Comparison of ENCODE assay signal across 1 cellular context in genomic region chr5:69492391-69493234, GRCh38.
A peak's percentile ranks its signal among the peaks of the same experiment; 100 is the strongest.
TF ChIP-seq lines count a peak whose summit lies in the region.

A gene with protein sequence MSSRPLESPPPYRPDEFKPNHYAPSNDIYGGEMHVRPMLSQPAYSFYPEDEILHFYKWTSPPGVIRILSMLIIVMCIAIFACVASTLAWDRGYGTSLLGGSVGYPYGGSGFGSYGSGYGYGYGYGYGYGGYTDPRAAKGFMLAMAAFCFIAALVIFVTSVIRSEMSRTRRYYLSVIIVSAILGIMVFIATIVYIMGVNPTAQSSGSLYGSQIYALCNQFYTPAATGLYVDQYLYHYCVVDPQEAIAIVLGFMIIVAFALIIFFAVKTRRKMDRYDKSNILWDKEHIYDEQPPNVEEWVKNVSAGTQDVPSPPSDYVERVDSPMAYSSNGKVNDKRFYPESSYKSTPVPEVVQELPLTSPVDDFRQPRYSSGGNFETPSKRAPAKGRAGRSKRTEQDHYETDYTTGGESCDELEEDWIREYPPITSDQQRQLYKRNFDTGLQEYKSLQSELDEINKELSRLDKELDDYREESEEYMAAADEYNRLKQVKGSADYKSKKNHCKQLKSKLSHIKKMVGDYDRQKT (plus strand): TSS chr5:69492790. CDS start chr5:69504245, 11,455 bp downstream.

TF ChIP-seq in HepG2, 621 proteins besides CTCF, POLR2A, EP300 and RAD21 (continued from another document and continues in another):
- TF ChIP-seq, protein P1, sequence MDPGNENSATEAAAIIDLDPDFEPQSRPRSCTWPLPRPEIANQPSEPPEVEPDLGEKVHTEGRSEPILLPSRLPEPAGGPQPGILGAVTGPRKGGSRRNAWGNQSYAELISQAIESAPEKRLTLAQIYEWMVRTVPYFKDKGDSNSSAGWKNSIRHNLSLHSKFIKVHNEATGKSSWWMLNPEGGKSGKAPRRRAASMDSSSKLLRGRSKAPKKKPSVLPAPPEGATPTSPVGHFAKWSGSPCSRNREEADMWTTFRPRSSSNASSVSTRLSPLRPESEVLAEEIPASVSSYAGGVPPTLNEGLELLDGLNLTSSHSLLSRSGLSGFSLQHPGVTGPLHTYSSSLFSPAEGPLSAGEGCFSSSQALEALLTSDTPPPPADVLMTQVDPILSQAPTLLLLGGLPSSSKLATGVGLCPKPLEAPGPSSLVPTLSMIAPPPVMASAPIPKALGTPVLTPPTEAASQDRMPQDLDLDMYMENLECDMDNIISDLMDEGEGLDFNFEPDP (CRISPR knock-in tag; conservative IDR thresholded peaks at IDR 0.05) = no peak
- TF ChIP-seq FOSL2 (CRISPR knock-in tag; IDR thresholded peaks at IDR 0.05) = 0 out of 2 replicates have a peak, but pooled peaks have one; percentile 23
- TF ChIP-seq ZNF629 (CRISPR knock-in tag; conservative IDR thresholded peaks at IDR 0.05) = no peak
- TF ChIP-seq KLF15 (CRISPR knock-in tag; IDR thresholded peaks at IDR 0.05; ENCODE audit: borderline replicate concordance) = 0 out of 2 replicates have a peak, but pooled peaks have one; percentile 60
- TF ChIP-seq ZNF44 (CRISPR knock-in tag; IDR thresholded peaks at IDR 0.05) = 0 out of 2 replicates have a peak, but pooled peaks have one; percentile 66
- TF ChIP-seq SMARCC2 (IDR thresholded peaks at IDR 0.05) = no peak
- peak; percentile 94 for TF ChIP-seq ZNF747 (CRISPR knock-in tag; IDR thresholded peaks at IDR 0.05; ENCODE audit: borderline replicate concordance)
- TF ChIP-seq TAF1 (CRISPR knock-in tag; IDR thresholded peaks at IDR 0.05) = peak; percentile 76
- peak; percentile 55; the same call in 1 of the 2 replicates for TF ChIP-seq ZSCAN21 (CRISPR knock-in tag; IDR thresholded peaks at IDR 0.05; ENCODE audit: borderline replicate concordance)
- TF ChIP-seq ZNF777 (CRISPR knock-in tag; IDR thresholded peaks at IDR 0.05) = peak; percentile 25; the same call in 1 of the 2 replicates
- no peak for TF ChIP-seq ZZZ3 (CRISPR knock-in tag; IDR thresholded peaks at IDR 0.05; ENCODE audit: borderline replicate concordance)
- TF ChIP-seq THAP9 (CRISPR knock-in tag; IDR thresholded peaks at IDR 0.05; ENCODE audit: borderline replicate concordance) = no peak; the same call in 1 of the 2 replicates
- no peak for TF ChIP-seq ARNT (IDR thresholded peaks at IDR 0.05)
- TF ChIP-seq TCF12 (IDR thresholded peaks at IDR 0.05) = no peak
- peak; percentile 81 for TF ChIP-seq TCF12 (CRISPR knock-in tag; IDR thresholded peaks at IDR 0.05)
- TF ChIP-seq JUN (CRISPR knock-in tag; IDR thresholded peaks at IDR 0.05) = 0 out of 2 replicates have a peak, but pooled peaks have one; percentile 35
- TF ChIP-seq, protein P2, sequence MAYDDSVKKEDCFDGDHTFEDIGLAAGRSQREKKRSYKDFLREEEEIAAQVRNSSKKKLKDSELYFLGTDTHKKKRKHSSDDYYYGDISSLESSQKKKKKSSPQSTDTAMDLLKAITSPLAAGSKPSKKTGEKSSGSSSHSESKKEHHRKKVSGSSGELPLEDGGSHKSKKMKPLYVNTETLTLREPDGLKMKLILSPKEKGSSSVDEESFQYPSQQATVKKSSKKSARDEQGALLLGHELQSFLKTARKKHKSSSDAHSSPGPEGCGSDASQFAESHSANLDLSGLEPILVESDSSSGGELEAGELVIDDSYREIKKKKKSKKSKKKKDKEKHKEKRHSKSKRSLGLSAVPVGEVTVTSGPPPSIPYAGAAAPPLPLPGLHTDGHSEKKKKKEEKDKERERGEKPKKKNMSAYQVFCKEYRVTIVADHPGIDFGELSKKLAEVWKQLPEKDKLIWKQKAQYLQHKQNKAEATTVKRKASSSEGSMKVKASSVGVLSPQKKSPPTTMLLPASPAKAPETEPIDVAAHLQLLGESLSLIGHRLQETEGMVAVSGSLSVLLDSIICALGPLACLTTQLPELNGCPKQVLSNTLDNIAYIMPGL (CRISPR knock-in tag; IDR thresholded peaks at IDR 0.05; ENCODE audit: borderline replicate concordance in 1 of 2, low read depth in 1 of 2) = peak; percentile 87 to 96
- TF ChIP-seq, protein P3, sequence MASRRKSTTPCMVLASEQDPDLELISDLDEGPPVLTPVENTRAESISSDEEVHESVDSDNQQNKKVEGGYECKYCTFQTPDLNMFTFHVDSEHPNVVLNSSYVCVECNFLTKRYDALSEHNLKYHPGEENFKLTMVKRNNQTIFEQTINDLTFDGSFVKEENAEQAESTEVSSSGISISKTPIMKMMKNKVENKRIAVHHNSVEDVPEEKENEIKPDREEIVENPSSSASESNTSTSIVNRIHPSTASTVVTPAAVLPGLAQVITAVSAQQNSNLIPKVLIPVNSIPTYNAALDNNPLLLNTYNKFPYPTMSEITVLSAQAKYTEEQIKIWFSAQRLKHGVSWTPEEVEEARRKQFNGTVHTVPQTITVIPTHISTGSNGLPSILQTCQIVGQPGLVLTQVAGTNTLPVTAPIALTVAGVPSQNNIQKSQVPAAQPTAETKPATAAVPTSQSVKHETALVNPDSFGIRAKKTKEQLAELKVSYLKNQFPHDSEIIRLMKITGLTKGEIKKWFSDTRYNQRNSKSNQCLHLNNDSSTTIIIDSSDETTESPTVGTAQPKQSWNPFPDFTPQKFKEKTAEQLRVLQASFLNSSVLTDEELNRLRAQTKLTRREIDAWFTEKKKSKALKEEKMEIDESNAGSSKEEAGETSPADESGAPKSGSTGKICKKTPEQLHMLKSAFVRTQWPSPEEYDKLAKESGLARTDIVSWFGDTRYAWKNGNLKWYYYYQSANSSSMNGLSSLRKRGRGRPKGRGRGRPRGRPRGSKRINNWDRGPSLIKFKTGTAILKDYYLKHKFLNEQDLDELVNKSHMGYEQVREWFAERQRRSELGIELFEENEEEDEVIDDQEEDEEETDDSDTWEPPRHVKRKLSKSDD (CRISPR knock-in tag; IDR thresholded peaks at IDR 0.05; ENCODE audit: low read depth) = 0 out of 2 replicates have a peak, but pooled peaks have one; percentile 18
- TF ChIP-seq SALL2 (CRISPR knock-in tag; IDR thresholded peaks at IDR 0.05) = peak; percentile 84; the same call in 1 of the 2 replicates
- TF ChIP-seq NONO (IDR thresholded peaks at IDR 0.05) = no peak
- TF ChIP-seq NONO (CRISPR knock-in tag; conservative IDR thresholded peaks at IDR 0.05) = peak; percentile 89
- TF ChIP-seq MEIS1 (CRISPR knock-in tag; IDR thresholded peaks at IDR 0.05; ENCODE audit: borderline replicate concordance) = peak; percentile 66; the same call in 1 of the 2 replicates
- TF ChIP-seq TOE1 (CRISPR knock-in tag; IDR thresholded peaks at IDR 0.05) = no peak; the same call in none of the 2 replicates
- TF ChIP-seq POGZ (CRISPR knock-in tag; IDR thresholded peaks at IDR 0.05) = peak; percentile 81; the same call in 1 of the 2 replicates
- peak; percentile 69; the same call in 1 of the 2 replicates for TF ChIP-seq ZBTB1 (CRISPR knock-in tag; IDR thresholded peaks at IDR 0.05; ENCODE audit: borderline replicate concordance)
- TF ChIP-seq KMT2A (CRISPR knock-in tag; IDR thresholded peaks at IDR 0.05) = no peak; the same call in 1 of the 2 replicates
- TF ChIP-seq, protein P4, sequence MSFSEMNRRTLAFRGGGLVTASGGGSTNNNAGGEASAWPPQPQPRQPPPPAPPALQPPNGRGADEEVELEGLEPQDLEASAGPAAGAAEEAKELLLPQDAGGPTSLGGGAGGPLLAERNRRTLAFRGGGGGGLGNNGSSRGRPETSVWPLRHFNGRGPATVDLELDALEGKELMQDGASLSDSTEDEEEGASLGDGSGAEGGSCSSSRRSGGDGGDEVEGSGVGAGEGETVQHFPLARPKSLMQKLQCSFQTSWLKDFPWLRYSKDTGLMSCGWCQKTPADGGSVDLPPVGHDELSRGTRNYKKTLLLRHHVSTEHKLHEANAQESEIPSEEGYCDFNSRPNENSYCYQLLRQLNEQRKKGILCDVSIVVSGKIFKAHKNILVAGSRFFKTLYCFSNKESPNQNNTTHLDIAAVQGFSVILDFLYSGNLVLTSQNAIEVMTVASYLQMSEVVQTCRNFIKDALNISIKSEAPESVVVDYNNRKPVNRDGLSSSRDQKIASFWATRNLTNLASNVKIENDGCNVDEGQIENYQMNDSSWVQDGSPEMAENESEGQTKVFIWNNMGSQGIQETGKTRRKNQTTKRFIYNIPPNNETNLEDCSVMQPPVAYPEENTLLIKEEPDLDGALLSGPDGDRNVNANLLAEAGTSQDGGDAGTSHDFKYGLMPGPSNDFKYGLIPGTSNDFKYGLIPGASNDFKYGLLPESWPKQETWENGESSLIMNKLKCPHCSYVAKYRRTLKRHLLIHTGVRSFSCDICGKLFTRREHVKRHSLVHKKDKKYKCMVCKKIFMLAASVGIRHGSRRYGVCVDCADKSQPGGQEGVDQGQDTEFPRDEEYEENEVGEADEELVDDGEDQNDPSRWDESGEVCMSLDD (CRISPR knock-in tag; IDR thresholded peaks at IDR 0.05; ENCODE audit: borderline replicate concordance) = peak; percentile 55; the same call in 1 of the 2 replicates
- TF ChIP-seq, protein P5, sequence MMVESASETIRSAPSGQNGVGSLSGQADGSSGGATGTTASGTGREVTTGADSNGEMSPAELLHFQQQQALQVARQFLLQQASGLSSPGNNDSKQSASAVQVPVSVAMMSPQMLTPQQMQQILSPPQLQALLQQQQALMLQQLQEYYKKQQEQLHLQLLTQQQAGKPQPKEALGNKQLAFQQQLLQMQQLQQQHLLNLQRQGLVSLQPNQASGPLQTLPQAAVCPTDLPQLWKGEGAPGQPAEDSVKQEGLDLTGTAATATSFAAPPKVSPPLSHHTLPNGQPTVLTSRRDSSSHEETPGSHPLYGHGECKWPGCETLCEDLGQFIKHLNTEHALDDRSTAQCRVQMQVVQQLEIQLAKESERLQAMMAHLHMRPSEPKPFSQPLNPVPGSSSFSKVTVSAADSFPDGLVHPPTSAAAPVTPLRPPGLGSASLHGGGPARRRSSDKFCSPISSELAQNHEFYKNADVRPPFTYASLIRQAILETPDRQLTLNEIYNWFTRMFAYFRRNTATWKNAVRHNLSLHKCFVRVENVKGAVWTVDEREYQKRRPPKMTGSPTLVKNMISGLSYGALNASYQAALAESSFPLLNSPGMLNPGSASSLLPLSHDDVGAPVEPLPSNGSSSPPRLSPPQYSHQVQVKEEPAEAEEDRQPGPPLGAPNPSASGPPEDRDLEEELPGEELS (CRISPR knock-in tag; IDR thresholded peaks at IDR 0.05) = peak; percentile 28; the same call in 1 of the 2 replicates
- TF ChIP-seq TBX2 (CRISPR knock-in tag; IDR thresholded peaks at IDR 0.05; ENCODE audit: borderline replicate concordance) = peak; percentile 92
- TF ChIP-seq KLF13 (CRISPR knock-in tag; IDR thresholded peaks at IDR 0.05) = no peak
- TF ChIP-seq ZNF460 (CRISPR knock-in tag; IDR thresholded peaks at IDR 0.05; ENCODE audit: borderline replicate concordance) = peak; percentile 48; the same call in 1 of the 2 replicates
- no peak for TF ChIP-seq NFE2L2 (IDR thresholded peaks at IDR 0.05; ENCODE audit: low read length)
- TF ChIP-seq ZNF446 (CRISPR knock-in tag; IDR thresholded peaks at IDR 0.05) = 0 out of 2 replicates have a peak, but pooled peaks have one; percentile 21
- peak; percentile 75 for TF ChIP-seq REL (CRISPR knock-in tag; conservative IDR thresholded peaks at IDR 0.05)
- TF ChIP-seq, protein P6, sequence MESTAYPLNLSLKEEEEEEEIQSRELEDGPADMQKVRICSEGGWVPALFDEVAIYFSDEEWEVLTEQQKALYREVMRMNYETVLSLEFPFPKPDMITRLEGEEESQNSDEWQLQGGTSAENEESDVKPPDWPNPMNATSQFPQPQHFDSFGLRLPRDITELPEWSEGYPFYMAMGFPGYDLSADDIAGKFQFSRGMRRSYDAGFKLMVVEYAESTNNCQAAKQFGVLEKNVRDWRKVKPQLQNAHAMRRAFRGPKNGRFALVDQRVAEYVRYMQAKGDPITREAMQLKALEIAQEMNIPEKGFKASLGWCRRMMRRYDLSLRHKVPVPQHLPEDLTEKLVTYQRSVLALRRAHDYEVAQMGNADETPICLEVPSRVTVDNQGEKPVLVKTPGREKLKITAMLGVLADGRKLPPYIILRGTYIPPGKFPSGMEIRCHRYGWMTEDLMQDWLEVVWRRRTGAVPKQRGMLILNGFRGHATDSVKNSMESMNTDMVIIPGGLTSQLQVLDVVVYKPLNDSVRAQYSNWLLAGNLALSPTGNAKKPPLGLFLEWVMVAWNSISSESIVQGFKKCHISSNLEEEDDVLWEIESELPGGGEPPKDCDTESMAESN (CRISPR knock-in tag; conservative IDR thresholded peaks at IDR 0.05) = peak; percentile 60
- TF ChIP-seq GFI1 (CRISPR knock-in tag; IDR thresholded peaks at IDR 0.05; ENCODE audit: borderline replicate concordance) = peak; percentile 57; the same call in 1 of the 2 replicates
- no peak for TF ChIP-seq RORA (CRISPR knock-in tag; IDR thresholded peaks at IDR 0.05)
- TF ChIP-seq SAP130 (CRISPR knock-in tag; IDR thresholded peaks at IDR 0.05; ENCODE audit: low read depth) = peak; percentile 77
- TF ChIP-seq, protein P7, sequence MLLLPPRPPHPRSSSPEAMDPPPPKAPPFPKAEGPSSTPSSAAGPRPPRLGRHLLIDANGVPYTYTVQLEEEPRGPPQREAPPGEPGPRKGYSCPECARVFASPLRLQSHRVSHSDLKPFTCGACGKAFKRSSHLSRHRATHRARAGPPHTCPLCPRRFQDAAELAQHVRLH (CRISPR knock-in tag; IDR thresholded peaks at IDR 0.05; ENCODE audit: borderline replicate concordance, low read depth) = 0 out of 2 replicates have a peak, but pooled peaks have one; percentile 81
- peak; percentile 92 for TF ChIP-seq SALL1 (CRISPR knock-in tag; IDR thresholded peaks at IDR 0.05)
- TF ChIP-seq ZNF556 (CRISPR knock-in tag; IDR thresholded peaks at IDR 0.05; ENCODE audit: borderline replicate concordance) = peak; percentile 21; the same call in 1 of the 2 replicates
- peak; percentile 51; the same call in 1 of the 2 replicates for TF ChIP-seq CREBL2 (CRISPR knock-in tag; IDR thresholded peaks at IDR 0.05; ENCODE audit: borderline replicate concordance)
- TF ChIP-seq ZFP41 (CRISPR knock-in tag; IDR thresholded peaks at IDR 0.05; ENCODE audit: borderline replicate concordance) = 0 out of 2 replicates have a peak, but pooled peaks have one; percentile 48
- TF ChIP-seq ARNTL (CRISPR knock-in tag; IDR thresholded peaks at IDR 0.05) = peak; percentile 50; the same call in 1 of the 2 replicates
- peak; percentile 35; the same call in 1 of the 2 replicates for TF ChIP-seq WIZ (CRISPR knock-in tag; IDR thresholded peaks at IDR 0.05)
